In the genomic region with DNA sequence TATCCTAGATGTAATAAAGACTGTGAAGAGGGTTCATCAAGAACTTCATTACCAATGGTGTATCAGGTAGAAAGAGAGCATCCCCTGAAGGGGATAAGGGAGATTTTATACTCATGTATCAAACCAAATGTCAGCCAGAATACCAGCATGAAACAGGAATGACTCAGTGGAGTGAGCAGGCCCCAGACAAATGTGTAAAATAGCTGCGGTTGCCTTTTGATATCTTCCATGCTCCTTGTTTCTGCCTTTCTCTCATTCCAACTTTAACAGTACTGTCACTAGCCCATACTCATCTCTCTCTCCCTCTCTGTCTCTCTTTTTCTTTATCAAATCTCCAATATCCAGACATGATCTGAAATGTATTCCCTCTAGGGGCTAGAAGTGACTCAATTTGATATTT, we compare ENCODE assay signal across 25 cellular contexts. TPM values are rescaled to one million over a fixed set of nuclear protein-coding genes. Genes with fewer than 3 reads are reported as not detected.
DNase-seq lines count a peak whose midpoint lies in the region; TF ChIP-seq lines count a peak whose summit lies in the region.
"Had no signal": no experiment of that assay in that cellular context is flagged by ENCODE, and none has a peak within 500 bp of the region (broad histone marks: within the 10 kb centered on the region; RNA-seq: fewer than 3 reads in every experiment).

No MANE protein-coding gene starts in this region.

- H3K9me2 ChIP-seq in GM23248 (ENCODE audit: insufficient read depth): peaks cover 11% of the 10 kb centered on the region; the same call in 1 of the 2 replicates

- peaks cover 26% of the 10 kb centered on the region for H3F3A ChIP-seq in GM23248 (ENCODE audit: insufficient read depth)

- H3K27ac ChIP-seq in GM23248: peak overlapping the region; percentile 56
- H3K27ac ChIP-seq in ascending aorta: no peak overlapping the region
- H3K27ac ChIP-seq: A549, coronary artery, esophagus squamous epithelium had no signal

- no peak overlapping the region for H3K9ac ChIP-seq in GM23248

- peaks cover 33% of the 10 kb centered on the region for H3K4me1 ChIP-seq in GM23248 (ENCODE audit: insufficient read depth)
- H3K4me1 ChIP-seq in ascending aorta: no peaks in the 10 kb centered on the region
- H3K4me1 ChIP-seq: esophagus squamous epithelium, HAP-1 had no signal

- H3K9me3 ChIP-seq in GM23248 (ENCODE audit: low read depth): no peaks in the 10 kb centered on the region
- no peaks in the 10 kb centered on the region for H3K9me3 ChIP-seq in ascending aorta
- H3K9me3 ChIP-seq: A549, esophagus squamous epithelium, HAP-1, ovary had no signal

- H3K36me3 ChIP-seq in GM23248 (ENCODE audit: low read depth): no peaks in the 10 kb centered on the region
- no peaks in the 10 kb centered on the region for H3K36me3 ChIP-seq in ascending aorta
- H3K36me3 ChIP-seq: esophagus squamous epithelium, HAP-1, ovary had no signal

- H3K4me3 ChIP-seq in GM23248: 0 out of 2 replicates have a peak overlapping the region, but pooled peaks have one; percentile 26
- no peak overlapping the region for H3K4me3 ChIP-seq in ascending aorta
- H3K4me3 ChIP-seq: A549, coronary artery, esophagus squamous epithelium, HAP-1, ovary had no signal

- in situ Hi-C loops in GM23248 (cut with MboI): no loop called here

- H4K20me1 ChIP-seq in GM23248 (ENCODE audit: insufficient read depth): no peaks in the 10 kb centered on the region

- TF ChIP-seq CTCF in ascending aorta (IDR thresholded peaks at IDR 0.05): no peak

- peak; percentile 56 for DNase-seq in A172 (ENCODE audit: low spot score)
- DNase-seq in GM23248: peak; percentile 84
- DNase-seq in T1000 (lab: John Stamatoyannopoulos, UW): peak; percentile 5
- DNase-seq in fibroblast of peridontal ligament (ENCODE audit: extremely low read depth): peak; percentile 75
- DNase-seq in ascending aorta (ENCODE audit: low spot score in 2 of 2): no peak
- DNase-seq in NCI-H510A treated with DMSO at 0.1 percent for 48 hours (lab: John Stamatoyannopoulos, UW): no peak
- DNase-seq in activated CD8-positive, alpha-beta memory T cell treated with anti-CD3 and anti-CD28 coated beads, Interleukin-2, amount 50 U/mL, for 48 hours: no peak
- DNase-seq in SIG-M5 (lab: John Stamatoyannopoulos, UW): no peak
- DNase-seq: activated CD4-positive, alpha-beta T cell treated with anti-CD3 and anti-CD28 coated beads for 1 hour; activated naive CD4-positive, alpha-beta T cell treated with anti-CD3 and anti-CD28 coated beads, Interleukin-2, amount 50 U/mL, for 16 hours; CD4-positive, CD25-positive, alpha-beta regulatory T cell; endodermal cell; esophagus squamous epithelium; head of caudate nucleus; KG1; natural killer cell; NCI-H187; NCI-H2227 treated with DMSO at 0.1 percent for 48 hours; NCI-H82; ovary; right cardiac atrium had no signal

- 0 out of 2 replicates have a peak overlapping the region, but pooled peaks have one; percentile 37 for H2AFZ ChIP-seq in GM23248

- intact Hi-C loops in ascending aorta (cut with DNase I): no loop called here

- 21 to 29% methylated on average over 1 of the region's 1 CpG for WGBS in GM23248 (ENCODE audit: low coverage in 1 of 2, low lambda C conversion rate in 2 of 2, missing lambda C conversion rate in 2 of 2), 2 experiments

- H3K4me2 ChIP-seq in GM23248 (ENCODE audit: unreplicated experiment): peak overlapping the region; percentile 65

- H3K27me3 ChIP-seq in GM23248 (replicated peaks; ENCODE audit: insufficient read depth): no peaks in the 10 kb centered on the region
- H3K27me3 ChIP-seq in ascending aorta: no peaks in the 10 kb centered on the region
- H3K27me3 ChIP-seq: esophagus squamous epithelium, ovary had no signal

- H3K79me2 ChIP-seq in GM23248 (ENCODE audit: insufficient read depth): no peaks in the 10 kb centered on the region

RNA-seq across cellular contexts. Expression of a gene that starts 47.8 kb away (rescaled TPM):
- not detected in 2 replicates for total RNA-seq in A172 (2014; rRNA removed; shearing (Covaris generic))
- total RNA-seq in GM23248 (2014; rRNA removed; shearing (Covaris generic)): 0.13 and 0.22 TPM in 2 replicates
- not detected in 2 replicates for polyA plus RNA-seq in GM23248 (2016; fragmentation: Nextera tagmentation; extraction: Ambion mirVana)
- total RNA-seq in ascending aorta: not detected
- total RNA-seq: CD4-positive, CD25-positive, alpha-beta regulatory T cell; endodermal cell; esophagus squamous epithelium; Right ventricle myocardium inferior had no signal
- polyA plus RNA-seq: A549; CD4-positive, CD25-positive, alpha-beta regulatory T cell had no signal

Comparison
In these comparisons a context has a peak if more than half of its experiments do, and no peak if none do; other contexts are left out.
1. DNase-seq: peak in A172 (single experiment), GM23248 (single experiment), T1000 (single experiment) and fibroblast of peridontal ligament (single experiment); none in ascending aorta (0 of 2), NCI-H510A treated with DMSO at 0.1 percent for 48 hours (single experiment), activated CD8-positive, alpha-beta memory T cell treated with anti-CD3 and anti-CD28 coated beads, Interleukin-2, amount 50 U/mL, for 48 hours (single experiment) and SIG-M5 (single experiment).